Comparison of ENCODE assay signal across 8 cellular contexts in genomic region chr3:28349397-28350000, GRCh38. TPM values are rescaled to one million over a fixed set of nuclear protein-coding genes. Genes with fewer than 3 reads are reported as not detected.
DNase-seq lines count a peak whose midpoint lies in the region; ATAC-seq, FAIRE-seq and TF ChIP-seq lines count a peak whose summit lies in the region.

No MANE protein-coding gene starts in this region.

- no peak overlapping the region for H2BK120ac ChIP-seq in H1 (replicated peaks; ENCODE audit: low read depth, low read length)

- H3K56ac ChIP-seq in H1 (replicated peaks; ENCODE audit: insufficient read length, low read depth, low read length): no peak overlapping the region

- no peaks in the 10 kb centered on the region for H3K79me1 ChIP-seq in H1 (ENCODE audit: low read depth, low read length)

- H3K27me3 ChIP-seq in BLaER1 treated with 17β-estradiol and CSF1 and Interleukin-3, amounts not matched to agents 10 nM and 100 nM: no peaks in the 10 kb centered on the region
- no peaks in the 10 kb centered on the region for H3K27me3 ChIP-seq in H1 (replicated peaks in 1 of 4; ENCODE audit: control insufficient read depth in 3 of 4, extremely low read depth in 1 of 4, insufficient read depth in 3 of 4, low read length in 3 of 4)

- peak overlapping the region; percentile 95 to 99 (median 98) for H3K9ac ChIP-seq in BLaER1 treated with 17β-estradiol and CSF1 and Interleukin-3, amounts not matched to agents 10 nM and 100 nM
- H3K9ac ChIP-seq in H1 (replicated peaks in 1 of 4; ENCODE audit: extremely low read depth in 1 of 4, low read depth in 3 of 4, low read length in 3 of 4): peak overlapping the region; percentile 26 to 93 (median 77)

- H2BK15ac ChIP-seq in H1 (ENCODE audit: low read length): no peak overlapping the region

- peaks cover 5% of the 10 kb centered on the region; the same call in 1 of the 2 replicates for H3K23me2 ChIP-seq in H1 (ENCODE audit: low read depth, low read length)

- H2BK20ac ChIP-seq in H1 (ENCODE audit: low read length): no peak overlapping the region

- peak; percentile 10 for DNase-seq in NOMO-1 treated with dmso at 0.1 percent for 144 hours (lab: John Stamatoyannopoulos, UW; ENCODE audit: unreplicated experiment)
- DNase-seq in H1 (ENCODE audit: low read depth in 1 of 2, low spot score in 2 of 2): no peak
- DNase-seq in natural killer cell treated with Interleukin-12 subunit alpha and Interleukin-12 subunit beta and Interleukin-15 and Interleukin-18, amount 100 ng/mL, for 72 hours (ENCODE audit: low spot score): no peak
- no peak for DNase-seq in pons (ENCODE audit: low spot score)
- no peak for DNase-seq in head of caudate nucleus
- no peak for DNase-seq in AG20443 (ENCODE audit: low spot score)

- FAIRE-seq in H1 (lab: Jason Lieb, UNC): no peak

- peaks cover 26 to 39% (median 29%) of the 10 kb centered on the region in 11 experiments for H3K36me3 ChIP-seq in BLaER1 treated with 17β-estradiol and CSF1 and Interleukin-3, amounts not matched to agents 10 nM and 100 nM
- no peaks in the 10 kb centered on the region for H3K36me3 ChIP-seq in H1 (ENCODE audit: control insufficient read depth in 2 of 4, insufficient read depth in 4 of 4, low read length in 3 of 4)

- H3K27ac ChIP-seq in BLaER1 treated with 17β-estradiol and CSF1 and Interleukin-3, amounts not matched to agents 10 nM and 100 nM: peak overlapping the region; percentile 97 to 100 (median 99)
- peak overlapping the region; percentile 20; the same call in 1 of the 2 replicates for H3K27ac ChIP-seq in H1 (ENCODE audit: low read depth, low read length)

- H2AK5ac ChIP-seq in H1 (ENCODE audit: low read depth, low read length): no peak overlapping the region

- no peak for TF ChIP-seq RAD21 in H1 (IDR thresholded peaks at IDR 0.05 in 1 of 2, conservative IDR thresholded peaks at IDR 0.05 in 1 of 2; ENCODE audit: low read depth in 2 of 2, low read length in 2 of 2)

- no peak overlapping the region for H4K8ac ChIP-seq in H1 (ENCODE audit: extremely low read depth, insufficient read depth, low read length)

- TF ChIP-seq CTCF in H1 (IDR thresholded peaks at IDR 0.05; ENCODE audit: control extremely low read depth in 1 of 3, insufficient read depth in 1 of 3, low read depth in 1 of 3, low read length in 3 of 3): no peak

- H3K18ac ChIP-seq in H1 (ENCODE audit: extremely low read depth, low read length): no peak overlapping the region; the same call in 1 of the 2 replicates

- H4K91ac ChIP-seq in H1 (replicated peaks; ENCODE audit: insufficient read length, low read length): no peak overlapping the region

- H3K4me3 Mint-ChIP-seq in natural killer cell treated with Interleukin-12 subunit alpha and Interleukin-12 subunit beta and Interleukin-15 and Interleukin-18, amount 100 ng/mL, for 72 hours: peak overlapping the region; percentile 96

- H3K27ac Mint-ChIP-seq in natural killer cell treated with Interleukin-12 subunit alpha and Interleukin-12 subunit beta and Interleukin-15 and Interleukin-18, amount 100 ng/mL, for 72 hours: peak overlapping the region; percentile 97 to 98

- H3K9me3 ChIP-seq in BLaER1 treated with 17β-estradiol and CSF1 and Interleukin-3, amounts not matched to agents 10 nM and 100 nM (replicated peaks in 1 of 11): peaks cover 28 to 44% (median 38%) of the 10 kb centered on the region in 11 experiments
- H3K9me3 ChIP-seq in H1 (ENCODE audit: insufficient read depth in 2 of 2, low read depth in 1 of 2, low read length in 1 of 2): no peaks in the 10 kb centered on the region; a peak in 1 of 4 replicates

- no peaks in the 10 kb centered on the region for H3K27me3 Mint-ChIP-seq in natural killer cell treated with Interleukin-12 subunit alpha and Interleukin-12 subunit beta and Interleukin-15 and Interleukin-18, amount 100 ng/mL, for 72 hours

- no peak for TF ChIP-seq EP300 in H1 (IDR thresholded peaks at IDR 0.05; ENCODE audit: borderline replicate concordance in 1 of 2, low read depth in 2 of 2, low read length in 2 of 2)

- POLR2A ChIA-PET in H1 (lab: Charles Lee; ENCODE audit: partially characterized antibody): interaction anchor here (0.9 to 1.9 kb wide), 5 partner anchors 10 to 637 kb away, joined by 3 to 10 read pairs (median 4); partner anchors contain the start of gene CMC1

- CTCF ChIA-PET in H1 (lab: Charles Lee; ENCODE audit: partially characterized antibody): interaction anchor here (0.6 to 1.9 kb wide), 9 partner anchors 12 to 1037 kb away, joined by 3 to 8 read pairs (median 3); no protein-coding TSS in a partner anchor

- H3K4me1 Mint-ChIP-seq in natural killer cell treated with Interleukin-12 subunit alpha and Interleukin-12 subunit beta and Interleukin-15 and Interleukin-18, amount 100 ng/mL, for 72 hours (ENCODE audit: low read depth in 2 of 2): peaks cover 32 to 47% of the 10 kb centered on the region in 2 donors

- peak in 1 of 2 experiments; percentile 72; a peak in 1 of 3 replicates for TF ChIP-seq POLR2A in H1 (IDR thresholded peaks at IDR 0.05; ENCODE audit: control extremely low read depth in 1 of 2, low read depth in 2 of 2, low read length in 2 of 2)

- no peaks in the 10 kb centered on the region for H4K20me1 ChIP-seq in BLaER1 treated with 17β-estradiol and CSF1 and Interleukin-3, amounts not matched to agents 10 nM and 100 nM
- H4K20me1 ChIP-seq in H1 (replicated peaks in 1 of 2; ENCODE audit: control insufficient read depth in 1 of 2, insufficient read depth in 2 of 2, low read length in 2 of 2): peaks cover 0 to 2% of the 10 kb centered on the region in 2 experiments

- H3K4me1 ChIP-seq in BLaER1 treated with 17β-estradiol and CSF1 and Interleukin-3, amounts not matched to agents 10 nM and 100 nM: peaks cover 16 to 47% (median 35%) of the 10 kb centered on the region in 10 experiments
- no peaks in the 10 kb centered on the region; a peak in 2 of 7 replicates for H3K4me1 ChIP-seq in H1 (replicated peaks in 1 of 4; ENCODE audit: control insufficient read depth in 3 of 4, insufficient read depth in 4 of 4, low read length in 3 of 4)

- no peak overlapping the region; the same call in 1 of the 2 replicates for H2BK12ac ChIP-seq in H1 (ENCODE audit: low read depth, low read length)

- H3K14ac ChIP-seq in H1 (ENCODE audit: insufficient read length): no peak overlapping the region

- H4K5ac ChIP-seq in H1 (ENCODE audit: insufficient read length, low read depth, low read length): peak overlapping the region; percentile 5

- WGBS in H1 (ENCODE audit: extremely low coverage in 1 of 2, insufficient coverage in 1 of 2, insufficient read length in 1 of 2, insufficient replicate concordance in 2 of 2, low coverage in 1 of 2, low lambda C conversion rate in 2 of 2, missing lambda C conversion rate in 1 of 2), 2 experiments: 20% methylated on average over 16 of the region's 16 CpGs; no CpG with 5 or more reads in 1 of the 2 experiments

- peaks cover 0 to 34% of the 10 kb centered on the region in 2 experiments; a peak in 2 of 4 replicates for H3K79me2 ChIP-seq in H1 (ENCODE audit: control insufficient read depth in 1 of 2, insufficient read depth in 2 of 2, low read length in 2 of 2)

- intact Hi-C loops in head of caudate nucleus (cut with DNase I): no loop called here

- no peak overlapping the region for H3K23ac ChIP-seq in H1 (ENCODE audit: insufficient read length)

- H3K9me3 Mint-ChIP-seq in natural killer cell treated with Interleukin-12 subunit alpha and Interleukin-12 subunit beta and Interleukin-15 and Interleukin-18, amount 100 ng/mL, for 72 hours: peaks cover 3% of the 10 kb centered on the region

- H3K36me3 Mint-ChIP-seq in natural killer cell treated with Interleukin-12 subunit alpha and Interleukin-12 subunit beta and Interleukin-15 and Interleukin-18, amount 100 ng/mL, for 72 hours: peaks cover 34% of the 10 kb centered on the region

- ATAC-seq in GM21381 (IDR thresholded peaks at IDR 0.05; ENCODE audit: unreplicated experiment): peak; percentile 0
- no peak for ATAC-seq in natural killer cell treated with Interleukin-12 subunit alpha and Interleukin-12 subunit beta and Interleukin-15 and Interleukin-18, amount 100 ng/mL, for 72 hours

- peak overlapping the region; percentile 92 for H2AFZ ChIP-seq in H1 (ENCODE audit: low read length)

- peak overlapping the region; percentile 96 for H2BK5ac ChIP-seq in H1 (ENCODE audit: low read depth, low read length)

- H3K4me3 ChIP-seq in BLaER1 treated with 17β-estradiol and CSF1 and Interleukin-3, amounts not matched to agents 10 nM and 100 nM: peak overlapping the region; percentile 61 to 86 (median 74)
- H3K4me3 ChIP-seq in H1 (ENCODE audit: extremely low read depth in 1 of 4, insufficient read depth in 2 of 4, low read depth in 3 of 4, low read length in 4 of 4): peak overlapping the region; percentile 81 to 96 (median 84)

- no peak overlapping the region for H3K4ac ChIP-seq in H1 (replicated peaks; ENCODE audit: insufficient read length, low read depth, low read length)

- peak overlapping the region; percentile 74 to 96 (median 83) for H3K4me2 ChIP-seq in BLaER1 treated with 17β-estradiol and CSF1 and Interleukin-3, amounts not matched to agents 10 nM and 100 nM
- peak overlapping the region; percentile 68 to 87 for H3K4me2 ChIP-seq in H1 (ENCODE audit: insufficient read depth in 1 of 2, low read depth in 2 of 2, low read length in 2 of 2)

RNA-seq across cellular contexts. Expression of gene AZI2, which starts 0.9 kb away (rescaled TPM):
- total RNA-seq in H1 (2021; fragmentation: NEBNext Ultra II Directional; extraction: Animal tissue kit (Norgen Biotek cat#: 25700)): 36.1 and 39.2 TPM in 2 replicates
- polyA plus RNA-seq in H1 (2011; rRNA removed): 11.6 and 17.4 TPM in 2 replicates
- polyA plus RNA-seq in H1 (2011; cell fraction: cytosol; rRNA removed): 24.5 TPM
- 22.7 TPM for polyA plus RNA-seq in H1 (2011; cell fraction: nucleus; rRNA removed)
- polyA plus RNA-seq in H1 (2012, experiment 1 of 2): 24.0 to 30.2 TPM (median 25.2 TPM) in 4 replicates
- polyA plus RNA-seq in H1 (2012, experiment 2 of 2): 1.7 TPM
- polyA plus RNA-seq in H1 (2013, experiment 1 of 2): 26.2 TPM
- polyA plus RNA-seq in H1 (2013, experiment 2 of 2): 24.3 TPM
- polyA minus RNA-seq in H1 (2011; rRNA and poly(A)+ RNA removed): 18.5 and 19.1 TPM in 2 replicates
- 8.1 TPM for polyA minus RNA-seq in H1 (2011; cell fraction: cytosol; rRNA and poly(A)+ RNA removed)
- polyA minus RNA-seq in H1 (2011; cell fraction: nucleus; rRNA and poly(A)+ RNA removed): 67.7 TPM
- total RNA-seq in natural killer cell treated with Interleukin-12 subunit alpha and Interleukin-12 subunit beta and Interleukin-15 and Interleukin-18, amount 100 ng/mL, for 72 hours: 10 to 100 TPM; 50.1 to 71.3 TPM

RNA-seq across cellular contexts. Expression of gene ZCWPW2, which starts 1.0 kb away (rescaled TPM):
- 0.33 and 0.39 TPM in 2 replicates for total RNA-seq in H1 (2021; fragmentation: NEBNext Ultra II Directional; extraction: Animal tissue kit (Norgen Biotek cat#: 25700))
- polyA plus RNA-seq in H1 (2011; rRNA removed): 0.06 and 0.11 TPM in 2 replicates
- polyA plus RNA-seq in H1 (2011; cell fraction: cytosol; rRNA removed): 0.09 TPM
- not detected for polyA plus RNA-seq in H1 (2011; cell fraction: nucleus; rRNA removed)
- not detected in 4 replicates for polyA plus RNA-seq in H1 (2012, experiment 1 of 2)
- not detected for polyA plus RNA-seq in H1 (2012, experiment 2 of 2)
- polyA plus RNA-seq in H1 (2013, experiment 1 of 2): 0.22 TPM
- polyA plus RNA-seq in H1 (2013, experiment 2 of 2): 0.15 TPM
- not detected in 2 replicates for polyA minus RNA-seq in H1 (2011; rRNA and poly(A)+ RNA removed)
- not detected for polyA minus RNA-seq in H1 (2011; cell fraction: cytosol; rRNA and poly(A)+ RNA removed)
- not detected for polyA minus RNA-seq in H1 (2011; cell fraction: nucleus; rRNA and poly(A)+ RNA removed)
- under 1 TPM in 1 of 2 donors, not detected in 1; 0.24 TPM for total RNA-seq in natural killer cell treated with Interleukin-12 subunit alpha and Interleukin-12 subunit beta and Interleukin-15 and Interleukin-18, amount 100 ng/mL, for 72 hours
